Comparison of ENCODE assay signal across 12 cellular contexts in the genomic region with DNA sequence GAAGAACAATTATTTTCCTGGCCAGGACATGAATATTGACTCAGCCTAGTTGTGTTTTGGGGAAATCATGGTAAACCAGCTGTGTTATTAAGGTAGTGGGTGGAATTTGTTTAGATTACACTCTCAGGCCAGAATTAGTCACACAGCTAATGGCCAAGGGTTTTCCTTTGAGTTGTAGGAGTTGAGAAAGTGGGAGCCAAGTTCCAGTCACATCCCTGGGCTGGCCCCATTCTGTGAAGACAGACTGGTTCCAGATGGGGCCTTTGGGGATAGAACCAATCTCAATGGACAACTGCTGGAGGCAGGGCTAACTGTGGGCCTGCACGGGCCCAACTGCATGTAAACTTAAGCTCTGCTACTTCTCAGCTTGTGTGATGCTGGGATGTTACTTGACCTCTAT. TPM values are rescaled to one million over a fixed set of nuclear protein-coding genes. Genes with fewer than 3 reads are reported as not detected.
DNase-seq lines count a peak whose midpoint lies in the region; ATAC-seq and TF ChIP-seq lines count a peak whose summit lies in the region.
"Had no signal": no experiment of that assay in that cellular context is flagged by ENCODE, and none has a peak within 500 bp of the region (broad histone marks: within the 10 kb centered on the region; RNA-seq: fewer than 3 reads in every experiment).

No MANE protein-coding gene starts in this region.

- H3K79me1 ChIP-seq in trophoblast cell (ENCODE audit: low read length) = peaks cover 3% of the 10 kb centered on the region

- no peak overlapping the region for H4K8ac ChIP-seq in trophoblast cell (ENCODE audit: low read depth, low read length)

- no peak overlapping the region for H2BK120ac ChIP-seq in trophoblast cell (ENCODE audit: insufficient read depth, low read length, poor library complexity)

- peak; percentile 82 for DNase-seq in EH (ENCODE audit: low read depth)
- DNase-seq in brain microvascular endothelial cell = peak; percentile 20
- DNase-seq in right cardiac atrium = peak; percentile 75 to 82 (median 80)
- peak; percentile 90 for DNase-seq in skeletal muscle cell (ENCODE audit: low read depth)
- no peak for DNase-seq in NCI-H524 treated with DMSO at 0.1 percent for 48 hours (lab: John Stamatoyannopoulos, UW)
- DNase-seq in NCI-H226 = no peak
- DNase-seq in trophoblast cell = no peak
- DNase-seq in activated effector memory CD4-positive, alpha-beta T cell treated with Interleukin-2 at 50 U/mL for 16 hours = no peak
- DNase-seq: CD4-positive, CD25-positive, alpha-beta regulatory T cell; NCI-H1436 treated with DMSO at 0.1 percent for 48 hours had no signal

- ATAC-seq in right cardiac atrium = peak; percentile 53 to 67

- 43% methylated on average over 1 of the region's 1 CpG for WGBS in right cardiac atrium
- WGBS in trophoblast cell (ENCODE audit: extremely low coverage, insufficient coverage, insufficient read length) = no CpG with 5 or more reads among the region's 1 CpG

- H3K18ac ChIP-seq in trophoblast cell (ENCODE audit: low read length) = no peak overlapping the region

- no peak overlapping the region for H4K91ac ChIP-seq in trophoblast cell (ENCODE audit: low read depth, low read length)

- no peak overlapping the region for H3K27ac ChIP-seq in brain microvascular endothelial cell
- peak overlapping the region; percentile 92 for H3K27ac ChIP-seq in right cardiac atrium (ENCODE audit: low read length)
- H3K27ac ChIP-seq in trophoblast cell (ENCODE audit: low read depth, low read length) = no peak overlapping the region
- H3K27ac ChIP-seq: neural progenitor cell had no signal

- H4K12ac ChIP-seq in trophoblast cell (ENCODE audit: low read depth, low read length) = no peak overlapping the region

- TF ChIP-seq CTCF in brain microvascular endothelial cell (IDR thresholded peaks at IDR 0.05; ENCODE audit: low read depth, low read length, missing control alignments) = no peak

- H3K4me1 ChIP-seq in right cardiac atrium (ENCODE audit: control insufficient read depth, insufficient read depth, low read length) (peaks cover 25% of the 10 kb centered on the region), trophoblast cell (ENCODE audit: control insufficient read depth in 1 of 2, insufficient read depth in 2 of 2, low read length in 2 of 2) (peaks cover 18 to 28% of the 10 kb centered on the region in 2 experiments)

- no peak overlapping the region for H3K14ac ChIP-seq in trophoblast cell (ENCODE audit: low read length)

- no peak overlapping the region for H2BK12ac ChIP-seq in trophoblast cell (ENCODE audit: low read length)

- no peak overlapping the region for H2BK5ac ChIP-seq in trophoblast cell (ENCODE audit: low read depth, low read length, poor library complexity)

- peaks cover 17% of the 10 kb centered on the region for H3K27me3 ChIP-seq in brain microvascular endothelial cell (replicated peaks)
- H3K27me3 ChIP-seq in right cardiac atrium (ENCODE audit: control insufficient read depth, insufficient read depth) = no peaks in the 10 kb centered on the region
- H3K27me3 ChIP-seq in trophoblast cell (ENCODE audit: insufficient read depth, low read length) = peaks cover 9% of the 10 kb centered on the region

- no peak overlapping the region for H2AFZ ChIP-seq in trophoblast cell (ENCODE audit: insufficient read depth, low read length, poor library complexity)
- H2AFZ ChIP-seq: neural progenitor cell had no signal

- H3K79me2 ChIP-seq in trophoblast cell (ENCODE audit: control insufficient read depth, insufficient read depth, low read length, poor library complexity) = no peaks in the 10 kb centered on the region

- H3K36me3 ChIP-seq in brain microvascular endothelial cell (replicated peaks) (no peaks in the 10 kb centered on the region), trophoblast cell (ENCODE audit: control insufficient read depth in 1 of 2, insufficient read depth in 2 of 2, low read length in 2 of 2) (no peaks in the 10 kb centered on the region)
- H3K36me3 ChIP-seq: neural progenitor cell had no signal

- no peak overlapping the region for H3K9ac ChIP-seq in trophoblast cell (ENCODE audit: low read length)
- H3K9ac ChIP-seq: neural progenitor cell had no signal

- H3K9me3 ChIP-seq in right cardiac atrium (ENCODE audit: control insufficient read depth, low read length) (no peaks in the 10 kb centered on the region), trophoblast cell (ENCODE audit: insufficient read depth, low read depth, low read length) (no peaks in the 10 kb centered on the region)

- H3K4me2 ChIP-seq in trophoblast cell (ENCODE audit: low read length) = no peak overlapping the region
- H3K4me2 ChIP-seq: neural progenitor cell had no signal

- H2AK5ac ChIP-seq in trophoblast cell (ENCODE audit: low read length) = no peak overlapping the region

- H3K4ac ChIP-seq in trophoblast cell (ENCODE audit: low read depth, low read length) = no peak overlapping the region

- H3K23ac ChIP-seq in trophoblast cell (ENCODE audit: low read length) = no peak overlapping the region

- in situ Hi-C loops in brain microvascular endothelial cell (cut with HindIII; ENCODE audit: low pct_ligation_motif_present, low sequenced_read_pairs) = no loop called here

- intact Hi-C loops in right cardiac atrium (cut with DNase I) = no loop called here

- no peak overlapping the region for H3K4me3 ChIP-seq in brain microvascular endothelial cell (ENCODE audit: low read depth, low read length)
- no peak overlapping the region for H3K4me3 ChIP-seq in right cardiac atrium (ENCODE audit: low read length)
- no peak overlapping the region for H3K4me3 ChIP-seq in skeletal muscle cell (ENCODE audit: low read depth, low read length)
- H3K4me3 ChIP-seq in trophoblast cell (ENCODE audit: low read depth, low read length) = no peak overlapping the region
- H3K4me3 ChIP-seq: neural progenitor cell had no signal

RNA-seq across cellular contexts. Expression of a gene that starts 1.4 kb away (rescaled TPM):
- 10 to 100 TPM; 63.2 to 88.0 (median 70.0) TPM for total RNA-seq in right cardiac atrium
- 68.8 TPM for polyA plus RNA-seq in right cardiac atrium
- 2.7 and 2.9 TPM in 2 replicates for polyA plus RNA-seq in trophoblast cell (2013)
- total RNA-seq: CD4-positive, CD25-positive, alpha-beta regulatory T cell; HT1080 had no signal
- polyA plus RNA-seq: CD4-positive, CD25-positive, alpha-beta regulatory T cell had no signal

RNA-seq across cellular contexts. Expression of a gene that starts 7.4 kb away (rescaled TPM):
- 1 to 10 TPM; 2.8 to 8.9 (median 5.3) TPM for total RNA-seq in right cardiac atrium
- 6.9 TPM for polyA plus RNA-seq in right cardiac atrium
- not detected in 2 replicates for polyA plus RNA-seq in trophoblast cell (2013)
- total RNA-seq: CD4-positive, CD25-positive, alpha-beta regulatory T cell; HT1080 had no signal
- polyA plus RNA-seq: CD4-positive, CD25-positive, alpha-beta regulatory T cell had no signal

RNA-seq across cellular contexts. Expression of a gene that starts 24.0 kb away (rescaled TPM):
- not detected for total RNA-seq in right cardiac atrium
- not detected for polyA plus RNA-seq in right cardiac atrium
- 0.07 TPM in 1 of 2 replicates, not detected in the other for polyA plus RNA-seq in trophoblast cell (2013)
- total RNA-seq: CD4-positive, CD25-positive, alpha-beta regulatory T cell; HT1080 had no signal
- polyA plus RNA-seq: CD4-positive, CD25-positive, alpha-beta regulatory T cell had no signal

RNA-seq across cellular contexts. Expression of a gene that starts 39.7 kb away (rescaled TPM):
- 10 to 100 TPM; 17.4 to 18.0 (median 17.7) TPM for total RNA-seq in right cardiac atrium
- polyA plus RNA-seq in right cardiac atrium = 9.9 TPM
- 8.1 and 8.9 TPM in 2 replicates for polyA plus RNA-seq in trophoblast cell (2013)

RNA-seq across cellular contexts. Expression of a gene that starts 45.8 kb away (rescaled TPM):
- 1 to 10 TPM; 1.7 to 2.5 (median 1.8) TPM for total RNA-seq in right cardiac atrium
- polyA plus RNA-seq in right cardiac atrium = 1.4 TPM
- 0.67 TPM in 2 replicates for polyA plus RNA-seq in trophoblast cell (2013)

Comparison
In these comparisons a context has a peak if more than half of its experiments do, and no peak if none do; other contexts are left out.
1. DNase-seq: peak in EH (single experiment), brain microvascular endothelial cell (single experiment), right cardiac atrium (3 of 3) and skeletal muscle cell (single experiment); none in NCI-H524 treated with DMSO at 0.1 percent for 48 hours (single experiment), NCI-H226 (single experiment), trophoblast cell (0 of 2) and activated effector memory CD4-positive, alpha-beta T cell treated with Interleukin-2 at 50 U/mL for 16 hours (single experiment).